Comparison of ENCODE assay signal across 22 cellular contexts in genomic region chr12:112362309-112362708, GRCh38.
"Had no signal": no experiment of that assay in that cellular context is flagged by ENCODE, and none has a peak within 500 bp of the region (broad histone marks: within the 10 kb centered on the region; RNA-seq: fewer than 3 reads in every experiment).

No MANE protein-coding gene starts in this region.

- H3K9me3 ChIP-seq: colonic mucosa, esophagus muscularis mucosa, gastroesophageal sphincter, heart left ventricle, left lung, right atrium auricular region, sigmoid colon, testis, tibial artery had no signal

- H3K4me1 ChIP-seq: colonic mucosa, foreskin keratinocyte, heart left ventricle, left lung, neural progenitor cell, parathyroid adenoma, right atrium auricular region, sigmoid colon, testis, tibial artery had no signal

- H3K27ac ChIP-seq: colonic mucosa, esophagus muscularis mucosa, foreskin keratinocyte, gastroesophageal sphincter, heart left ventricle, hepatocyte, left lung, neural progenitor cell, parathyroid adenoma, right atrium auricular region, sigmoid colon, testis, tibial artery had no signal

- H3K27me3 ChIP-seq: colonic mucosa, esophagus muscularis mucosa, foreskin keratinocyte, gastroesophageal sphincter, heart left ventricle, hepatocyte, left lung, neural progenitor cell, right atrium auricular region, sigmoid colon, testis, tibial artery had no signal

- DNase-seq: colonic mucosa; effector memory CD4-positive, alpha-beta T cell; foreskin keratinocyte; heart left ventricle; left cardiac atrium; left lung; mesendoderm; midbrain; naive thymus-derived CD4-positive, alpha-beta T cell; sigmoid colon; stimulated activated CD4-positive, alpha-beta T cell treated with anti-CD3 and anti-CD28 coated beads, Interleukin-2, amount 100 ng/mL, for 24 hours; stimulated activated CD4-positive, alpha-beta T cell treated with anti-CD3 and anti-CD28 coated beads, Interleukin-4, amount 100 ng/mL, for 24 hours; stimulated activated naive CD8-positive, alpha-beta T cell treated with anti-CD3 and anti-CD28 coated beads, Interleukin-15, Interleukin-2, amounts not matched to agents 100 U/mL and 50 U/mL, for 24 hours; substantia nigra; testis; tibial artery had no signal

- H3K36me3 ChIP-seq: colonic mucosa, esophagus muscularis mucosa, gastroesophageal sphincter, heart left ventricle, left lung, neural progenitor cell, right atrium auricular region, sigmoid colon, tibial artery had no signal

- H3K4me3 ChIP-seq: colonic mucosa, esophagus muscularis mucosa, gastroesophageal sphincter, heart left ventricle, hepatocyte, left lung, neural progenitor cell, right atrium auricular region, sigmoid colon, testis, tibial artery had no signal
